Comparison of ENCODE assay signal across 34 cellular contexts in the genomic region with DNA sequence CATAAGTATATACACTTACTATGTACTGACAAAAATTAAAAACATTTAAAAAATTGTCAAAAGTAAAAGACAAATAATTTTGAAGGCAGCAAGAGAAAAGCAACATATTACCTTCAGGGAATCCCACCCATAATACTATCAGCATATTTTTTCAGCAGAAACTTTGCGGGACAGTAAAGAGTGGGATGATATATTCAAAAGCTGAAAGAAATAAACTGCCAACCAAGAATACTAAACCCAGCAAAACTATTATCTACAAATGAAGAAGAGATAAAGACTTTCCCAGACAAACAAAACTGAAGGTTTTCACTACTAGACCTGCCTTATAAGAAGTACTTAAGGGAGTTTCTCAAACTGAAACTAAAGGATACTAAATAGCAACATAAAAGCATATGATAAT.
"Had no signal": no experiment of that assay in that cellular context is flagged by ENCODE, and none has a peak within 500 bp of the region (broad histone marks: within the 10 kb centered on the region; RNA-seq: fewer than 3 reads in every experiment).

No MANE protein-coding gene starts in this region.

- H3K27me3 ChIP-seq: MG63 had no signal

- H3K4me2 ChIP-seq: KMS-11 had no signal

- DNase-seq: Karpas-422, Kasumi-1, MG63, MM.1S, MV-4-11, NCI-H1048, NCI-H1092, NCI-H1092 treated with DMSO at 0.1 percent for 48 hours, NCI-H1105, NCI-H1105 treated with DMSO at 0.1 percent for 48 hours, NCI-H1417, NCI-H1417 treated with DMSO at 0.1 percent for 48 hours, NCI-H1436, NCI-H1436 treated with DMSO at 0.1 percent for 48 hours, NCI-H146, NCI-H1694, NCI-H1694 treated with DMSO at 0.1 percent for 48 hours, NCI-H187, NCI-H187 treated with DMSO at 0.1 percent for 48 hours, NCI-H1930, NCI-H2029, NCI-H2029 treated with DMSO at 0.1 percent for 48 hours, NCI-H2081, NCI-H2081 treated with DMSO at 0.1 percent for 48 hours, NCI-H2107, NCI-H2171, NCI-H2171 treated with DMSO at 0.1 percent for 48 hours, NCI-H2227 treated with DMSO at 0.1 percent for 48 hours, NCI-H226, NCI-H345, NCI-H446, NCI-H510A, NCI-H510A treated with DMSO at 0.1 percent for 48 hours had no signal

- H3K27ac ChIP-seq: KMS-11 had no signal

- H3K4me3 ChIP-seq: MG63 had no signal

- H3K36me3 ChIP-seq: MG63 had no signal

- H3K9ac ChIP-seq: KMS-11 had no signal
